Comparison of ENCODE assay signal across 15 cellular contexts in genomic region chr6:9204171-9204570, GRCh38.
DNase-seq lines count a peak whose midpoint lies in the region; ATAC-seq and FAIRE-seq lines count a peak whose summit lies in the region.
"Had no signal": no experiment of that assay in that cellular context is flagged by ENCODE, and none has a peak within 500 bp of the region (broad histone marks: within the 10 kb centered on the region; RNA-seq: fewer than 3 reads in every experiment).

No MANE protein-coding gene starts in this region.

- no peak overlapping the region for H4K8ac ChIP-seq in trophoblast cell (ENCODE audit: low read depth, low read length)

- no peak overlapping the region for H3K4me3 ChIP-seq in GM23248
- H3K4me3 ChIP-seq in trophoblast cell (ENCODE audit: low read depth, low read length) = no peak overlapping the region
- H3K4me3 ChIP-seq: gastrocnemius medialis, SJSA1 had no signal

- H3K27me3 ChIP-seq in GM23248 (replicated peaks; ENCODE audit: insufficient read depth) (no peaks in the 10 kb centered on the region), trophoblast cell (ENCODE audit: insufficient read depth, low read length) (no peaks in the 10 kb centered on the region)
- H3K27me3 ChIP-seq: gastrocnemius medialis, SJSA1 had no signal

- H3K36me3 ChIP-seq in GM23248 (ENCODE audit: low read depth) (no peaks in the 10 kb centered on the region), trophoblast cell (ENCODE audit: control insufficient read depth in 1 of 2, insufficient read depth in 2 of 2, low read length in 2 of 2) (no peaks in the 10 kb centered on the region)
- H3K36me3 ChIP-seq: gastrocnemius medialis, SJSA1 had no signal

- intact Hi-C loops in posterior vena cava (cut with DNase I) = no loop called here
- intact Hi-C loops in sciatic nerve (cut with DNase I) = no loop called here

- H3K9ac ChIP-seq in GM23248 = no peak overlapping the region
- no peak overlapping the region for H3K9ac ChIP-seq in trophoblast cell (ENCODE audit: low read length)

- H3K4me2 ChIP-seq in GM23248 (ENCODE audit: unreplicated experiment) = no peak overlapping the region
- H3K4me2 ChIP-seq in trophoblast cell (ENCODE audit: low read length) = no peak overlapping the region

- no peak overlapping the region for H3K4ac ChIP-seq in trophoblast cell (ENCODE audit: low read depth, low read length)

- H3K79me2 ChIP-seq in GM23248 (ENCODE audit: insufficient read depth) = no peaks in the 10 kb centered on the region
- no peaks in the 10 kb centered on the region for H3K79me2 ChIP-seq in trophoblast cell (ENCODE audit: control insufficient read depth, insufficient read depth, low read length, poor library complexity)

- no peak overlapping the region for H2BK5ac ChIP-seq in trophoblast cell (ENCODE audit: low read depth, low read length, poor library complexity)

- no peak overlapping the region for H3K14ac ChIP-seq in trophoblast cell (ENCODE audit: low read length)

- H4K20me1 ChIP-seq in GM23248 (ENCODE audit: insufficient read depth) = no peaks in the 10 kb centered on the region

- H4K12ac ChIP-seq in trophoblast cell (ENCODE audit: low read depth, low read length) = no peak overlapping the region

- H3K9me2 ChIP-seq in GM23248 (ENCODE audit: insufficient read depth) = no peaks in the 10 kb centered on the region

- DNase-seq in GM23248 (peak; percentile 45), RCC 7860 (ENCODE audit: low spot score) (peak; percentile 65), dermis blood vessel endothelial cell (peak; percentile 64), trophoblast cell (peak; percentile 10 to 72), posterior vena cava (ENCODE audit: low spot score) (no peak), GM19238 (ENCODE audit: insufficient read length, low spot score) (no peak), sciatic nerve (ENCODE audit: low spot score) (no peak)
- DNase-seq: activated T-cell treated with anti-CD3 and anti-CD28 coated beads, Interleukin-2, amount 50 U/mL, for 4 hours; Caco-2; gastrocnemius medialis; NCI-H510A; nucleus accumbens had no signal

- no peak overlapping the region for H2AFZ ChIP-seq in GM23248
- no peak overlapping the region for H2AFZ ChIP-seq in trophoblast cell (ENCODE audit: insufficient read depth, low read length, poor library complexity)

- no peak overlapping the region for H2BK120ac ChIP-seq in trophoblast cell (ENCODE audit: insufficient read depth, low read length, poor library complexity)

- H3K9me3 ChIP-seq in GM23248 (ENCODE audit: low read depth) = no peaks in the 10 kb centered on the region
- H3K9me3 ChIP-seq in trophoblast cell (ENCODE audit: insufficient read depth, low read depth, low read length) = no peaks in the 10 kb centered on the region
- H3K9me3 ChIP-seq: Caco-2, gastrocnemius medialis, SJSA1 had no signal

- 0 to 20% methylated on average over 1 of the region's 1 CpG for WGBS in GM23248 (ENCODE audit: low coverage in 1 of 2, low lambda C conversion rate in 2 of 2, missing lambda C conversion rate in 2 of 2), 2 experiments
- no CpG with 5 or more reads among the region's 1 CpG for WGBS in trophoblast cell (ENCODE audit: extremely low coverage, insufficient coverage, insufficient read length)

- no peak overlapping the region for H4K91ac ChIP-seq in trophoblast cell (ENCODE audit: low read depth, low read length)

- in situ Hi-C loops in GM23248 (cut with MboI) = no loop called here

- H3K27ac ChIP-seq in GM23248 (no peak overlapping the region), trophoblast cell (ENCODE audit: low read depth, low read length) (no peak overlapping the region)
- H3K27ac ChIP-seq: gastrocnemius medialis, SJSA1 had no signal

- H3K79me1 ChIP-seq in trophoblast cell (ENCODE audit: low read length) = no peaks in the 10 kb centered on the region

- no peak overlapping the region for H3K23ac ChIP-seq in trophoblast cell (ENCODE audit: low read length)

- H2BK12ac ChIP-seq in trophoblast cell (ENCODE audit: low read length) = no peak overlapping the region

- ATAC-seq in HG03342 (IDR thresholded peaks at IDR 0.05; ENCODE audit: unreplicated experiment) (no peak), sciatic nerve (no peak)
- ATAC-seq: activated T-cell treated with anti-CD3 and anti-CD28 coated beads, Interleukin-2, amount 50 U/mL, for 4 hours; gastrocnemius medialis; WTC11 had no signal

- H3F3A ChIP-seq in GM23248 (ENCODE audit: insufficient read depth) = no peaks in the 10 kb centered on the region

- H3K18ac ChIP-seq in trophoblast cell (ENCODE audit: low read length) = no peak overlapping the region

- H3K4me1 ChIP-seq in GM23248 (ENCODE audit: insufficient read depth) = no peaks in the 10 kb centered on the region
- H3K4me1 ChIP-seq in trophoblast cell (ENCODE audit: control insufficient read depth in 1 of 2, insufficient read depth in 2 of 2, low read length in 2 of 2) = no peaks in the 10 kb centered on the region
- H3K4me1 ChIP-seq: Caco-2, gastrocnemius medialis, SJSA1 had no signal

- FAIRE-seq in RCC 7860 (lab: Jason Lieb, UNC) = peak; percentile 91

- no peak overlapping the region for H2AK5ac ChIP-seq in trophoblast cell (ENCODE audit: low read length)

Comparison
In these comparisons a context has a peak if more than half of its experiments do, and no peak if none do; other contexts are left out.
1. DNase-seq: peak in GM23248 (single experiment), RCC 7860 (single experiment), dermis blood vessel endothelial cell (single experiment) and trophoblast cell (2 of 2); none in posterior vena cava (single experiment), GM19238 (single experiment) and sciatic nerve (single experiment).